In genomic region chr22:40954095-40954494, GRCh38 we compare ENCODE assay signal across 21 cellular contexts. TPM values are rescaled to one million over a fixed set of nuclear protein-coding genes. Genes with fewer than 3 reads are reported as not detected.
DNase-seq lines count a peak whose midpoint lies in the region; ATAC-seq, FAIRE-seq and TF ChIP-seq lines count a peak whose summit lies in the region.
"Had no signal": no experiment of that assay in that cellular context is flagged by ENCODE, and none has a peak within 500 bp of the region (broad histone marks: within the 10 kb centered on the region; RNA-seq: fewer than 3 reads in every experiment).

No MANE protein-coding gene starts in this region.

- TF ChIP-seq POLR2A in GM12878 (IDR thresholded peaks at IDR 0.05; ENCODE audit: low read depth, low read length): no peak

- no peaks in the 10 kb centered on the region for H3K27me3 Mint-ChIP-seq in activated CD4-positive, alpha-beta T cell treated with anti-CD3 and anti-CD28 coated beads for 36 hours
- no peaks in the 10 kb centered on the region for H3K27me3 Mint-ChIP-seq in nephron progenitor cell (ENCODE audit: low read depth, poor library complexity)

- ATAC-seq in activated CD4-positive, alpha-beta T cell treated with anti-CD3 and anti-CD28 coated beads for 36 hours: no peak
- ATAC-seq in GM12878 (no peak), lower lobe of right lung (no peak), HG03025 (IDR thresholded peaks at IDR 0.05; ENCODE audit: low FRiP score, unreplicated experiment) (no peak), GM18511 (IDR thresholded peaks at IDR 0.05; ENCODE audit: unreplicated experiment) (no peak)
- ATAC-seq: heart right ventricle, HepG2 had no signal

- CTCF ChIA-PET in activated CD4-positive, alpha-beta T cell treated with anti-CD3 and anti-CD28 coated beads for 36 hours (lab: Charles Lee): no interaction called here
- CTCF ChIA-PET in GM12878 (lab: Yijun Ruan, JAX): interaction anchor here (0.8 to 1.3 kb wide), 4 partner anchors 31 to 283 kb away, joined by 3 to 6 read pairs (median 4); no protein-coding TSS in a partner anchor

- H3K27ac ChIP-seq in GM12878 (ENCODE audit: control insufficient read depth, insufficient read depth) (no peak overlapping the region), lower lobe of right lung (no peak overlapping the region)
- H3K27ac ChIP-seq: right atrium auricular region, suprapubic skin, uterus had no signal

- H3K36me3 ChIP-seq in Loucy (ENCODE audit: insufficient read depth, low read length) (no peaks in the 10 kb centered on the region), GM12878 (ENCODE audit: control insufficient read depth in 2 of 2, insufficient read depth in 2 of 2, low read length in 1 of 2) (peaks cover 0 to 18% of the 10 kb centered on the region in 2 experiments; a peak in 2 of 4 replicates), lower lobe of right lung (peaks cover 55% of the 10 kb centered on the region)
- H3K36me3 ChIP-seq: uterus had no signal

- TF ChIP-seq CTCF in Loucy (conservative IDR thresholded peaks at IDR 0.05; ENCODE audit: low read length) (no peak), GM12878 (IDR thresholded peaks at IDR 0.05 in 2 of 3, conservative IDR thresholded peaks at IDR 0.05 in 1 of 3; ENCODE audit: control insufficient read depth in 2 of 3, extremely low read depth in 1 of 3, insufficient read depth in 1 of 3, low read depth in 3 of 3, low read length in 3 of 3) (no peak), nephron progenitor cell (IDR thresholded peaks at IDR 0.05) (no peak), lower lobe of right lung (IDR thresholded peaks at IDR 0.05) (no peak)

- WGBS in GM12878 (ENCODE audit: insufficient coverage, insufficient replicate concordance, low lambda C conversion rate, missing lambda C conversion rate): 100% methylated on average over 4 of the region's 4 CpGs

- no peak for DNase-seq in activated CD4-positive, alpha-beta T cell treated with anti-CD3 and anti-CD28 coated beads for 36 hours
- DNase-seq in activated CD4-positive, alpha-beta T cell treated with anti-CD3 and anti-CD28 coated beads for 48 hours: no peak
- DNase-seq in GM12878 (ENCODE audit: low read depth, low spot score) (no peak), nephron progenitor cell (no peak), lower lobe of right lung (no peak)
- DNase-seq: Calu3; cortex of kidney; heart right ventricle; left ventricle myocardium inferior; NCI-H1417; NCI-H510A treated with DMSO at 0.1 percent for 48 hours; SK-N-SH; stimulated activated CD8-positive, alpha-beta memory T cell treated with anti-CD3 and anti-CD28 coated beads, Interleukin-4, amount 100 ng/mL, for 48 hours; uterus had no signal

- H3K9me2 ChIP-seq in Loucy (replicated peaks; ENCODE audit: low read depth, low read length): no peaks in the 10 kb centered on the region
- H3K9me2 ChIP-seq: SK-N-SH had no signal

- intact Hi-C loops in activated CD4-positive, alpha-beta T cell treated with anti-CD3 and anti-CD28 coated beads for 36 hours (cut with DNase I, micrococcal nuclease): loop anchor here (5.0 to 10.0 kb wide), 2 partner anchors 251 to 1903 kb away; partner anchors contain the start of genes ARFGAP3 (in 1 of the 2) and L3MBTL2 (in 1 of the 2)
- intact Hi-C loops in GM12878 (cut with micrococcal nuclease; ENCODE audit: unreplicated experiment): loop anchor here (5.0 kb wide), 1 partner anchor 68 kb away; no protein-coding TSS in a partner anchor
- intact Hi-C loops in lower lobe of right lung (cut with DNase I): no loop called here

- H3K4me2 ChIP-seq in Loucy (ENCODE audit: low read depth, low read length, poor library complexity, severe bottlenecking) (peak overlapping the region; percentile 79), GM12878 (ENCODE audit: control insufficient read depth, insufficient read depth) (no peak overlapping the region)

- H3K4me3 ChIP-seq in Loucy (ENCODE audit: low read length, poor library complexity, severe bottlenecking) (no peak overlapping the region), GM12878 (peak overlapping the region; percentile 47; the same call in 1 of the 2 replicates), lower lobe of right lung (no peak overlapping the region)
- H3K4me3 ChIP-seq: HAP-1, heart right ventricle, left ventricle myocardium inferior, right atrium auricular region, suprapubic skin, uterus had no signal

- TF ChIP-seq EP300 in GM12878 (IDR thresholded peaks at IDR 0.05; ENCODE audit: borderline replicate concordance in 1 of 2, control insufficient read depth in 1 of 2, low read depth in 2 of 2, low read length in 2 of 2): no peak

- RAD21 ChIA-PET in GM12878 (lab: Charles Lee; ENCODE audit: unreplicated experiment): interaction anchor here (3.9 kb wide), 1 partner anchor 139 kb away, joined by 42 read pairs; the partner anchor contains the start of gene EP300

- H3K9me3 Mint-ChIP-seq in activated CD4-positive, alpha-beta T cell treated with anti-CD3 and anti-CD28 coated beads for 36 hours (ENCODE audit: low read depth): no peaks in the 10 kb centered on the region
- no peaks in the 10 kb centered on the region for H3K9me3 Mint-ChIP-seq in nephron progenitor cell

- TF ChIP-seq RAD21 in GM12878 (IDR thresholded peaks at IDR 0.05; ENCODE audit: insufficient read depth, low read depth, low read length): no peak

- H3K27me3 ChIP-seq in Loucy (ENCODE audit: insufficient read depth, low read length, poor library complexity, severe bottlenecking): no peaks in the 10 kb centered on the region
- H3K27me3 ChIP-seq in GM12878 (replicated peaks in 1 of 2; ENCODE audit: control insufficient read depth in 2 of 2, insufficient read depth in 2 of 2, low read length in 1 of 2): no peaks in the 10 kb centered on the region
- no peaks in the 10 kb centered on the region for H3K27me3 ChIP-seq in lower lobe of right lung (ENCODE audit: low read depth)
- H3K27me3 ChIP-seq: heart right ventricle, right atrium auricular region, suprapubic skin, uterus had no signal

- H3K4me3 Mint-ChIP-seq in activated CD4-positive, alpha-beta T cell treated with anti-CD3 and anti-CD28 coated beads for 36 hours: no peak overlapping the region
- H3K4me3 Mint-ChIP-seq in nephron progenitor cell: peak overlapping the region; percentile 100

- POLR2A ChIA-PET in activated CD4-positive, alpha-beta T cell treated with anti-CD3 and anti-CD28 coated beads for 36 hours (lab: Charles Lee): interaction anchor here (0.6 to 0.7 kb wide), 2 partner anchors 230 to 325 kb away, joined by 3 to 4 read pairs; no protein-coding TSS in a partner anchor
- POLR2A ChIA-PET in GM12878 (lab: Charles Lee): interaction anchor here (1.2 kb wide), 1 partner anchor 140 kb away, joined by 3 read pairs; no protein-coding TSS in a partner anchor

- no peak for FAIRE-seq in GM12878 (lab: Jason Lieb, UNC)
- FAIRE-seq: HepG2 had no signal

- H3K9ac ChIP-seq in Loucy (ENCODE audit: low read depth, low read length, poor library complexity, severe bottlenecking): no peak overlapping the region
- H3K9ac ChIP-seq in GM12878 (ENCODE audit: control insufficient read depth, insufficient read depth, low read length): no peak overlapping the region
- H3K9ac ChIP-seq: SK-N-SH had no signal

- H4K20me1 ChIP-seq in Loucy (ENCODE audit: insufficient read depth, low read length, poor library complexity, severe bottlenecking) (peaks cover 32% of the 10 kb centered on the region), GM12878 (ENCODE audit: control insufficient read depth, insufficient read depth) (no peaks in the 10 kb centered on the region)

- H3K79me2 ChIP-seq in Loucy (ENCODE audit: insufficient read depth, low read length): peaks cover 62% of the 10 kb centered on the region
- peaks cover 46% of the 10 kb centered on the region for H3K79me2 ChIP-seq in GM12878 (ENCODE audit: control insufficient read depth, insufficient read depth, low read length)

- SMC1A ChIA-PET in GM12878 (lab: Charles Lee; ENCODE audit: uncharacterized antibody, unreplicated experiment): interaction anchor here (1.0 to 3.6 kb wide), 4 partner anchors 21 to 143 kb away, joined by 3 to 30 read pairs (median 3); no protein-coding TSS in a partner anchor

- no TSS peak for BruUV-seq in GM12878 (replicated peaks; lab: Mats Ljungman, UMichigan)

- peaks cover 19% of the 10 kb centered on the region for H3K4me1 ChIP-seq in Loucy (ENCODE audit: insufficient read depth, low read length, poor library complexity, severe bottlenecking)
- H3K4me1 ChIP-seq in GM12878 (ENCODE audit: control insufficient read depth, insufficient read depth, low read length): no peaks in the 10 kb centered on the region
- peaks cover 39% of the 10 kb centered on the region for H3K4me1 ChIP-seq in lower lobe of right lung

- H3K36me3 Mint-ChIP-seq in activated CD4-positive, alpha-beta T cell treated with anti-CD3 and anti-CD28 coated beads for 36 hours (ENCODE audit: low read depth): peaks cover 47% of the 10 kb centered on the region
- H3K36me3 Mint-ChIP-seq in nephron progenitor cell (ENCODE audit: low read depth): peaks cover 46% of the 10 kb centered on the region

- H3K9me3 ChIP-seq in Loucy (ENCODE audit: insufficient read depth, low read depth, low read length): no peaks in the 10 kb centered on the region
- H3K9me3 ChIP-seq in GM12878 (replicated peaks; ENCODE audit: control insufficient read depth, insufficient read depth, low read length): no peaks in the 10 kb centered on the region
- no peaks in the 10 kb centered on the region for H3K9me3 ChIP-seq in lower lobe of right lung
- H3K9me3 ChIP-seq: HAP-1, heart right ventricle, left ventricle myocardium inferior, right atrium auricular region, SK-N-SH, suprapubic skin, uterus had no signal

- H2AFZ ChIP-seq in Loucy (ENCODE audit: low read length) (no peak overlapping the region), GM12878 (ENCODE audit: control insufficient read depth, low read depth, low read length) (no peak overlapping the region)

- peak overlapping the region; percentile 38 for H3K27ac Mint-ChIP-seq in activated CD4-positive, alpha-beta T cell treated with anti-CD3 and anti-CD28 coated beads for 36 hours
- peak overlapping the region; percentile 77 for H3K27ac Mint-ChIP-seq in nephron progenitor cell

- in situ Hi-C loops in GM12878 (cut with MboI): loop anchor here (5.0 kb wide), 1 partner anchor 133 kb away; no protein-coding TSS in a partner anchor

- H3K4me1 Mint-ChIP-seq in activated CD4-positive, alpha-beta T cell treated with anti-CD3 and anti-CD28 coated beads for 36 hours: peaks cover 25% of the 10 kb centered on the region
- peaks cover 23% of the 10 kb centered on the region for H3K4me1 Mint-ChIP-seq in nephron progenitor cell

- H3F3A ChIP-seq in Loucy (ENCODE audit: low read depth): no peaks in the 10 kb centered on the region

RNA-seq across cellular contexts. Expression of gene RBX1, which starts 2.9 kb away (rescaled TPM):
- total RNA-seq in activated CD4-positive, alpha-beta T cell treated with anti-CD3 and anti-CD28 coated beads for 36 hours: 10 to 100 TPM; 49.9 to 96.6 TPM
- 67.7 and 75.3 TPM in 2 replicates for total RNA-seq in GM12878 (2013; cell fraction: nucleolus; rRNA removed)
- total RNA-seq in GM12878 (2014; rRNA removed) (114 and 117 TPM in 2 replicates), GM12878 (2014; rRNA removed; fragmentation: Illumina TruSeq; extraction: Trizol) (71.2 and 79.4 TPM in 2 replicates), GM12878 (2021) (87.9 and 91.1 TPM in 2 replicates), lower lobe of right lung (46.7 TPM)
- 227 TPM for polyA plus RNA-seq in GM12878 (2011; ENCODE audit: low read depth)
- polyA plus RNA-seq in GM12878 (2011; rRNA removed) (203 and 251 TPM in 2 replicates), GM12878 (2014; fragmentation: Illumina TruSeq; extraction: Trizol) (110 TPM in 2 replicates), GM12878 (2014; fragmentation: Nextera tagmentation; extraction: Ambion mirVana) (100 to 1,000 TPM; 449 to 468 TPM), GM12878 (2014; rRNA removed) (142 and 164 TPM in 2 replicates), GM12878 (2016; fragmentation: Nextera tagmentation; extraction: Ambion mirVana) (100 to 1,000 TPM; 391 to 402 TPM)
- 134 and 174 TPM in 2 replicates for polyA plus RNA-seq in GM12878 (2011; cell fraction: cytosol; rRNA removed)
- polyA plus RNA-seq in GM12878 (2011; cell fraction: nucleus; rRNA removed): 66.9 and 93.5 TPM in 2 replicates
- 113 and 117 TPM in 2 replicates for polyA plus RNA-seq in GM12878 (2012)
- polyA minus RNA-seq in GM12878 (2011; rRNA and poly(A)+ RNA removed): 41.6 and 45.5 TPM in 2 replicates
- 10.0 and 12.5 TPM in 2 replicates for polyA minus RNA-seq in GM12878 (2011; cell fraction: cytosol; rRNA and poly(A)+ RNA removed)
- polyA minus RNA-seq in GM12878 (2011; cell fraction: nucleus; rRNA and poly(A)+ RNA removed): 13.2 and 16.8 TPM in 2 replicates
